ENCODE assay signal across 23 cellular contexts in the genomic region with DNA sequence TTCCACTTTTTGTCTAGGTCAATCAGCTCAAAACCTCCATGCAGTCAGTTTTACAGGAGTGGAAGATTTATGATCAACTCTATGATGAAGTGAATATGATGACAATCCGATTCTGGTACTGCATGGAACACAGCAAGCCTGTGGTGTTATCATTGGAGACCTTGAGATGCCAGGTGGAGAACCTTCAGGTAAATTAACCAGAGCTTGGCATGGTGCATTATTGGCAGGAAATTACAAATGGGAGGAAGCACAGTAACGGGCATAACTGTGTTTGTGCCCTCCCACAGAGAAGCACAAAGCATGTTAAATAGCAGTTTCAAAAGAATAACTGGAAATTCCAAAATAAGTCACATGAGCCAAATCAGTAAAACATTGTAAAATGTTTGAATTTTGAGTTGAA.
DNase-seq lines count a peak whose midpoint lies in the region; ATAC-seq, FAIRE-seq and TF ChIP-seq lines count a peak whose summit lies in the region.
"Had no signal": no experiment of that assay in that cellular context is flagged by ENCODE, and none has a peak within 500 bp of the region (broad histone marks: within the 10 kb centered on the region; RNA-seq: fewer than 3 reads in every experiment).

No MANE protein-coding gene starts in this region.

- H3K79me2 ChIP-seq in PC-9 (ENCODE audit: low read depth), result no peaks in the 10 kb centered on the region

- no peak for TF ChIP-seq EP300 in Ishikawa (IDR thresholded peaks at IDR 0.05; ENCODE audit: borderline replicate concordance)

- no peak overlapping the region for H3K27ac ChIP-seq in pancreas
- H3K27ac ChIP-seq in PC-9, result no peak overlapping the region
- H3K27ac ChIP-seq: 22Rv1, SJCRH30 had no signal

- H3K27me3 Mint-ChIP-seq in central memory CD8-positive, alpha-beta T cell, result no peaks in the 10 kb centered on the region
- H3K27me3 Mint-ChIP-seq: IgD-negative memory B cell had no signal

- TF ChIP-seq RAD21 in Ishikawa (IDR thresholded peaks at IDR 0.05; ENCODE audit: low read depth), result no peak

- no peaks in the 10 kb centered on the region for H3K9me3 ChIP-seq in pancreas
- H3K9me3 ChIP-seq in PC-9 (ENCODE audit: insufficient read depth, low read depth), result no peaks in the 10 kb centered on the region
- H3K9me3 ChIP-seq: BE2C, SJCRH30 had no signal

- BruUV-seq in PC-9 (replicated peaks; lab: Mats Ljungman, UMichigan), result no TSS peak

- H3F3A ChIP-seq in PC-9 (ENCODE audit: insufficient read depth, low read depth), result no peaks in the 10 kb centered on the region

- H3K36me3 ChIP-seq in pancreas (peaks cover 0 to 20% (median 4%) of the 10 kb centered on the region in 3 donors), PC-9 (ENCODE audit: low read depth) (0 out of 2 replicates have a peak, but pooled peaks cover 4% of the 10 kb centered on the region)

- H3K27ac Mint-ChIP-seq in central memory CD8-positive, alpha-beta T cell (ENCODE audit: low read depth), result peak overlapping the region; percentile 5
- H3K27ac Mint-ChIP-seq: CD14-positive monocyte, GM23338, H9 had no signal

- CTCF ChIA-PET in PC-9 (lab: Charles Lee), result no interaction called here

- no peaks in the 10 kb centered on the region for H4K20me1 ChIP-seq in PC-9 (ENCODE audit: insufficient read depth)

- DNase-seq in NCI-H146 treated with DMSO at 0.1 percent for 48 hours (lab: John Stamatoyannopoulos, UW; ENCODE audit: unreplicated experiment) (peak; percentile 0), NCI-H146 (lab: John Stamatoyannopoulos, UW) (no peak), pancreas (no peak), PC-9 (no peak)
- DNase-seq in central memory CD8-positive, alpha-beta T cell (ENCODE audit: low spot score in 2 of 2), result no peak
- DNase-seq: BE2C, DMS153, DND-41, H9, NCI-H1092, NCI-H1436, NCI-H1930, NCI-H526 treated with DMSO at 0.1 percent for 48 hours, SJCRH30 had no signal

- H3K4me3 ChIP-seq in pancreas (no peak overlapping the region), PC-9 (no peak overlapping the region)
- H3K4me3 ChIP-seq: GM23338, SJCRH30 had no signal

- H3K9me3 Mint-ChIP-seq in central memory CD8-positive, alpha-beta T cell, result no peaks in the 10 kb centered on the region
- H3K9me3 Mint-ChIP-seq: GM23338, H9, IgD-negative memory B cell had no signal

- H3K4me1 Mint-ChIP-seq in central memory CD8-positive, alpha-beta T cell, result peaks cover 6% of the 10 kb centered on the region
- H3K4me1 Mint-ChIP-seq: CD14-positive monocyte, GM23338 had no signal

- H3K4me2 ChIP-seq in PC-9, result no peak overlapping the region
- H3K4me2 ChIP-seq: GM23338 had no signal

- POLR2A ChIA-PET in PC-9 (lab: Charles Lee; ENCODE audit: unreplicated experiment), result no interaction called here

- peaks cover 0 to 8% (median 0%) of the 10 kb centered on the region in 3 donors for H3K4me1 ChIP-seq in pancreas
- no peaks in the 10 kb centered on the region for H3K4me1 ChIP-seq in PC-9 (replicated peaks; ENCODE audit: insufficient read depth)
- H3K4me1 ChIP-seq: BE2C, SJCRH30 had no signal

- no peak overlapping the region for H2AFZ ChIP-seq in PC-9
- H2AFZ ChIP-seq: GM23338 had no signal

- 15 to 17% methylated on average over 2 of the region's 2 CpGs for WGBS in pancreas, 2 donors

- H3K9me2 ChIP-seq in PC-9 (ENCODE audit: insufficient read depth), result no peaks in the 10 kb centered on the region

- ATAC-seq in central memory CD8-positive, alpha-beta T cell (replicated peaks; ENCODE audit: extremely low read depth, poor library complexity, severe bottlenecking), result no peak
- ATAC-seq in pancreas (peak in 3 of 4 donors; percentile 25 to 84 (median 69)), GM21717 (IDR thresholded peaks at IDR 0.05; ENCODE audit: unreplicated experiment) (no peak), GM18502 (IDR thresholded peaks at IDR 0.05; ENCODE audit: poor library complexity, unreplicated experiment) (no peak)
- ATAC-seq: GM23338, Right ventricle myocardium inferior, SK-N-SH treated with all-trans-retinoic acid at 6 μM for 48 hours had no signal

- intact Hi-C loops in pancreas (cut with DNase I) (no loop called here), PC-9 (cut with micrococcal nuclease; ENCODE audit: unreplicated experiment) (no loop called here)

- no peaks in the 10 kb centered on the region for H3K27me3 ChIP-seq in pancreas
- H3K27me3 ChIP-seq in PC-9 (ENCODE audit: insufficient read depth, low read depth), result no peaks in the 10 kb centered on the region
- H3K27me3 ChIP-seq: BE2C, SJCRH30 had no signal

- peaks cover 72% of the 10 kb centered on the region for H3K36me3 Mint-ChIP-seq in central memory CD8-positive, alpha-beta T cell (ENCODE audit: insufficient read depth)
- H3K36me3 Mint-ChIP-seq: CD14-positive monocyte had no signal

- no peak overlapping the region for H3K4me3 Mint-ChIP-seq in central memory CD8-positive, alpha-beta T cell
- H3K4me3 Mint-ChIP-seq: CD14-positive monocyte, GM23338, H9, IgD-negative memory B cell had no signal

- FAIRE-seq in pancreas (lab: Jason Lieb, UNC), result no peak

- TF ChIP-seq CTCF in pancreas (IDR thresholded peaks at IDR 0.05) (no peak), PC-9 (conservative IDR thresholded peaks at IDR 0.05) (no peak)

TF ChIP-seq in Ishikawa, 13 proteins besides CTCF, POLR2A, EP300 and RAD21:
- TF ChIP-seq TAF1 (IDR thresholded peaks at IDR 0.05; ENCODE audit: low read depth) (no peak), NFIC (IDR thresholded peaks at IDR 0.05) (peak; percentile 21; the same call in 1 of the 2 replicates), TEAD4 (IDR thresholded peaks at IDR 0.05) (no peak), EGR1 (IDR thresholded peaks at IDR 0.05) (no peak)
TF ChIP-seq in Ishikawa: peak in this region for 1.

Comparison
In these comparisons a context has a peak if more than half of its experiments do, and no peak if none do; other contexts are left out.
1. ATAC-seq: peak in pancreas (3 of 4); none in central memory CD8-positive, alpha-beta T cell (single experiment), GM21717 (single experiment) and GM18502 (single experiment).